In the genomic region with DNA sequence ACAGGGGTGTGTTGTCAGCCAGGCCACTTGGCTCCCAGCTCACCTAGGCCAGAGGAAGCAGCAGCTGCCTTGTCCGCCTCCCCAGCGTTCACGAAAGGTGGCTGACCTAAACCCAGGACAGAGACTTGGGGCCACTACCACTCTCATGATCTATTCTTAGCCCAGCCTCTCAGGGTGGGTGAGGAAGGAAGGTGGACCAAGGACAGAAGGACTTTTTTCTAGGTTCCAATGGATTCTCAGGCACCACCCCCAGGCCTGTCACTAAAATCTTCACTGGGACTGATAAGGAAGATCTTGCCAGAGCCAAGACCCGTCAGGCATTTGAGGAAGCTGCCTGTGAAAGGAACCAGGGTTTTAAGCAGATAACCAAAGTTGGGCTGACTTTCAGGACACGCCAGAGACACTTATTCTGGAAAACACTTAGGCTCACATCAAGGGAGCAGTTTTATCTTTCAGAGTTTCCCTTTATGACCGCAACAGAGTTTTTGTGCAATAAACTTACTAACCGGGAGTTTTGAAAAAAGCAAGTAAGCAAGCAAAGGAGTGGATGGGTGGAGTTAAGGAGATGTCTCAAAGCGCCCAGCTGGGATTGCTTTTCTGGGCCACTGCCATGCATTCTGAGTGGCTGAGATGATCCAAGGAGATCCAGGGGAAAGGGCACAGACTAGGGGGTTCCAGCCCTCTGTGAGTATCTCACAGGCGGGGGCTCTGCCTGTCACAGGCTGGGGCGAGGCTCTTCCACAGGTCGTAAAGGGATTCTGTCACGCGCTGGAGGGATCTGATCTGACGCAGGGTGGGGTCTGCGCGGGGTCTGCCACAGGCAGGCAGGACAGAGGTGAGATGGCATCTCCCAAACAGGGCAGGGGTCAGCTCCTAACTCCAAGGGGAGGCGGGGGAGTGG, we compare ENCODE assay signal across 1 cellular context.
TF ChIP-seq lines count a peak whose summit lies in the region.

No MANE protein-coding gene starts in this region.

TF ChIP-seq in GM23338, 12 proteins besides CTCF, POLR2A, EP300 and RAD21 (continued from another document):
- TF ChIP-seq, protein P1, sequence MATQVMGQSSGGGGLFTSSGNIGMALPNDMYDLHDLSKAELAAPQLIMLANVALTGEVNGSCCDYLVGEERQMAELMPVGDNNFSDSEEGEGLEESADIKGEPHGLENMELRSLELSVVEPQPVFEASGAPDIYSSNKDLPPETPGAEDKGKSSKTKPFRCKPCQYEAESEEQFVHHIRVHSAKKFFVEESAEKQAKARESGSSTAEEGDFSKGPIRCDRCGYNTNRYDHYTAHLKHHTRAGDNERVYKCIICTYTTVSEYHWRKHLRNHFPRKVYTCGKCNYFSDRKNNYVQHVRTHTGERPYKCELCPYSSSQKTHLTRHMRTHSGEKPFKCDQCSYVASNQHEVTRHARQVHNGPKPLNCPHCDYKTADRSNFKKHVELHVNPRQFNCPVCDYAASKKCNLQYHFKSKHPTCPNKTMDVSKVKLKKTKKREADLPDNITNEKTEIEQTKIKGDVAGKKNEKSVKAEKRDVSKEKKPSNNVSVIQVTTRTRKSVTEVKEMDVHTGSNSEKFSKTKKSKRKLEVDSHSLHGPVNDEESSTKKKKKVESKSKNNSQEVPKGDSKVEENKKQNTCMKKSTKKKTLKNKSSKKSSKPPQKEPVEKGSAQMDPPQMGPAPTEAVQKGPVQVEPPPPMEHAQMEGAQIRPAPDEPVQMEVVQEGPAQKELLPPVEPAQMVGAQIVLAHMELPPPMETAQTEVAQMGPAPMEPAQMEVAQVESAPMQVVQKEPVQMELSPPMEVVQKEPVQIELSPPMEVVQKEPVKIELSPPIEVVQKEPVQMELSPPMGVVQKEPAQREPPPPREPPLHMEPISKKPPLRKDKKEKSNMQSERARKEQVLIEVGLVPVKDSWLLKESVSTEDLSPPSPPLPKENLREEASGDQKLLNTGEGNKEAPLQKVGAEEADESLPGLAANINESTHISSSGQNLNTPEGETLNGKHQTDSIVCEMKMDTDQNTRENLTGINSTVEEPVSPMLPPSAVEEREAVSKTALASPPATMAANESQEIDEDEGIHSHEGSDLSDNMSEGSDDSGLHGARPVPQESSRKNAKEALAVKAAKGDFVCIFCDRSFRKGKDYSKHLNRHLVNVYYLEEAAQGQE (IDR thresholded peaks at IDR 0.05; ENCODE audit: unreplicated experiment), result no peak
- TF ChIP-seq POLR2AphosphoS5 (IDR thresholded peaks at IDR 0.05; ENCODE audit: low read depth) (no peak), JUNB (IDR thresholded peaks at IDR 0.05; ENCODE audit: unreplicated experiment) (no peak), EZH2phosphoT487 (IDR thresholded peaks at IDR 0.05; ENCODE audit: unreplicated experiment) (no peak), ZNF331 (CRISPR knock-in tag; IDR thresholded peaks at IDR 0.05; ENCODE audit: low read depth) (no peak), NANOG (IDR thresholded peaks at IDR 0.05; ENCODE audit: borderline replicate concordance) (no peak), STAT1 (IDR thresholded peaks at IDR 0.05; ENCODE audit: unreplicated experiment) (no peak), CREB1 (CRISPR knock-in tag; IDR thresholded peaks at IDR 0.05; ENCODE audit: low read depth) (no peak)
